ENCODE assay signal across 12 cellular contexts in genomic region chr3:158713094-158713499, GRCh38. TPM values are rescaled to one million over a fixed set of nuclear protein-coding genes. Genes with fewer than 3 reads are reported as not detected.
DNase-seq lines count a peak whose midpoint lies in the region; ATAC-seq, FAIRE-seq and TF ChIP-seq lines count a peak whose summit lies in the region.
"Had no signal": no experiment of that assay in that cellular context is flagged by ENCODE, and none has a peak within 500 bp of the region (broad histone marks: within the 10 kb centered on the region; RNA-seq: fewer than 3 reads in every experiment).

No MANE protein-coding gene starts in this region.

- H3K4me3 Mint-ChIP-seq in activated CD8-positive, alpha-beta T cell treated with anti-CD3 and anti-CD28 coated beads for 36 hours: no peak overlapping the region
- H3K4me3 Mint-ChIP-seq in activated CD8-positive, alpha-beta T cell treated with anti-CD3 and anti-CD28 coated beads, Interleukin-2, amount 10 ng/mL, durations not matched to agents 7 days and 5 days: no peak overlapping the region
- H3K4me3 Mint-ChIP-seq in endothelial cell (ENCODE audit: unreplicated experiment): peak overlapping the region; percentile 25
- no peak overlapping the region for H3K4me3 Mint-ChIP-seq in activated CD4-positive, alpha-beta T cell treated with anti-CD3 and anti-CD28 coated beads, Interleukin-2, amount 10 ng/mL, durations not matched to agents 24 days and 14 days

- DNase-seq in activated CD8-positive, alpha-beta T cell treated with anti-CD3 and anti-CD28 coated beads for 36 hours: no peak
- no peak for DNase-seq in activated CD8-positive, alpha-beta T cell treated with anti-CD3 and anti-CD28 coated beads, Interleukin-2, amount 10 ng/mL, durations not matched to agents 7 days and 5 days
- peak; percentile 37 for DNase-seq in endothelial cell (ENCODE audit: low spot score)
- DNase-seq in mesenchymal stem cell: peak; percentile 71
- DNase-seq in activated CD4-positive, alpha-beta T cell treated with anti-CD3 and anti-CD28 coated beads, Interleukin-2, amount 10 ng/mL, durations not matched to agents 24 days and 14 days: no peak
- DNase-seq in HTR-8/SVneo (ENCODE audit: insufficient read length, low spot score): no peak
- DNase-seq: cortex of kidney, WERI-Rb-1 had no signal

- H3K23ac ChIP-seq in mesenchymal stem cell (ENCODE audit: low read length in 2 of 2): no peak overlapping the region

- H4K91ac ChIP-seq in mesenchymal stem cell (ENCODE audit: low read length): no peak overlapping the region

- CTCF ChIA-PET in activated CD8-positive, alpha-beta T cell treated with anti-CD3 and anti-CD28 coated beads for 36 hours (lab: Charles Lee): interaction anchor here (1.0 to 6.8 kb wide), 4 partner anchors 9 to 83 kb away, joined by 3 to 47 read pairs (median 5); no protein-coding TSS in a partner anchor
- CTCF ChIA-PET in activated CD8-positive, alpha-beta T cell treated with anti-CD3 and anti-CD28 coated beads, Interleukin-2, amount 10 ng/mL, durations not matched to agents 7 days and 5 days (lab: Charles Lee): interaction anchor here (1.3 to 2.1 kb wide), 4 partner anchors 14 to 82 kb away, joined by 3 to 19 read pairs (median 4); partner anchors contain the start of gene LXN

- no peak overlapping the region for H3K14ac ChIP-seq in mesenchymal stem cell (ENCODE audit: low read length in 2 of 2)

- intact Hi-C loops in activated CD8-positive, alpha-beta T cell treated with anti-CD3 and anti-CD28 coated beads for 36 hours (cut with micrococcal nuclease): no loop called here
- intact Hi-C loops in activated CD4-positive, alpha-beta T cell treated with anti-CD3 and anti-CD28 coated beads, Interleukin-2, amount 10 ng/mL, durations not matched to agents 24 days and 14 days (cut with micrococcal nuclease): no loop called here

- ATAC-seq in activated CD8-positive, alpha-beta T cell treated with anti-CD3 and anti-CD28 coated beads for 36 hours: peak; percentile 66
- ATAC-seq in activated CD8-positive, alpha-beta T cell treated with anti-CD3 and anti-CD28 coated beads, Interleukin-2, amount 10 ng/mL, durations not matched to agents 7 days and 5 days: no peak
- ATAC-seq in GM21528 (IDR thresholded peaks at IDR 0.05; ENCODE audit: low FRiP score, unreplicated experiment): no peak

- peak overlapping the region; percentile 8 to 23 for H2BK12ac ChIP-seq in mesenchymal stem cell (ENCODE audit: low read length in 2 of 2)

- H3K27ac ChIP-seq in mesenchymal stem cell (ENCODE audit: low read length, poor library complexity, severe bottlenecking): peak overlapping the region; percentile 72
- peak overlapping the region; percentile 44 for H3K27ac ChIP-seq in thymus (ENCODE audit: low read depth)
- H3K27ac ChIP-seq: WERI-Rb-1 had no signal

- no peak for TF ChIP-seq CTCF in activated CD8-positive, alpha-beta T cell treated with anti-CD3 and anti-CD28 coated beads for 36 hours (IDR thresholded peaks at IDR 0.05)
- TF ChIP-seq CTCF in endothelial cell (IDR thresholded peaks at IDR 0.05; ENCODE audit: unreplicated experiment): no peak

- peaks cover 21% of the 10 kb centered on the region for H3K4me1 ChIP-seq in mesenchymal stem cell (ENCODE audit: control insufficient read depth, insufficient read depth, low read depth, low read length)
- H3K4me1 ChIP-seq in thymus (ENCODE audit: control insufficient read depth, insufficient read depth, low read length): no peaks in the 10 kb centered on the region

- no peak overlapping the region for H3K9ac ChIP-seq in mesenchymal stem cell (ENCODE audit: low read length)

- WGBS in mesenchymal stem cell: 51% methylated on average over 9 of the region's 9 CpGs
- 85% methylated on average over 9 of the region's 9 CpGs for WGBS in thymus

- peaks cover 3 to 11% of the 10 kb centered on the region in 2 experiments for H3K36me3 ChIP-seq in mesenchymal stem cell (ENCODE audit: control insufficient read depth in 1 of 2, insufficient read depth in 2 of 2, low read depth in 1 of 2, low read length in 2 of 2)
- H3K36me3 ChIP-seq in thymus (ENCODE audit: control insufficient read depth, insufficient read depth): peaks cover 4% of the 10 kb centered on the region
- H3K36me3 ChIP-seq: ovary, WERI-Rb-1 had no signal

- peak overlapping the region; percentile 71 for H2AK5ac ChIP-seq in mesenchymal stem cell (ENCODE audit: low read length, severe bottlenecking)

- POLR2A ChIA-PET in activated CD8-positive, alpha-beta T cell treated with anti-CD3 and anti-CD28 coated beads for 36 hours (lab: Charles Lee): no interaction called here
- POLR2A ChIA-PET in activated CD8-positive, alpha-beta T cell treated with anti-CD3 and anti-CD28 coated beads, Interleukin-2, amount 10 ng/mL, durations not matched to agents 7 days and 5 days (lab: Charles Lee): interaction anchor here (0.6 to 1.0 kb wide), 2 partner anchors 10 to 60 kb away, joined by 3 read pairs; no protein-coding TSS in a partner anchor

- H3K9me3 Mint-ChIP-seq in activated CD8-positive, alpha-beta T cell treated with anti-CD3 and anti-CD28 coated beads for 36 hours: no peaks in the 10 kb centered on the region
- H3K9me3 Mint-ChIP-seq in activated CD8-positive, alpha-beta T cell treated with anti-CD3 and anti-CD28 coated beads, Interleukin-2, amount 10 ng/mL, durations not matched to agents 7 days and 5 days (ENCODE audit: insufficient read depth): no peaks in the 10 kb centered on the region
- H3K9me3 Mint-ChIP-seq in endothelial cell (ENCODE audit: unreplicated experiment): no peaks in the 10 kb centered on the region
- no peaks in the 10 kb centered on the region for H3K9me3 Mint-ChIP-seq in activated CD4-positive, alpha-beta T cell treated with anti-CD3 and anti-CD28 coated beads, Interleukin-2, amount 10 ng/mL, durations not matched to agents 24 days and 14 days

- no peak for FAIRE-seq in HTR-8/SVneo (lab: Jason Lieb, UNC)
- FAIRE-seq: A204.1 had no signal

- H3K4me1 Mint-ChIP-seq in activated CD8-positive, alpha-beta T cell treated with anti-CD3 and anti-CD28 coated beads for 36 hours (ENCODE audit: low read depth): peaks cover 31% of the 10 kb centered on the region
- peaks cover 7% of the 10 kb centered on the region for H3K4me1 Mint-ChIP-seq in activated CD8-positive, alpha-beta T cell treated with anti-CD3 and anti-CD28 coated beads, Interleukin-2, amount 10 ng/mL, durations not matched to agents 7 days and 5 days (ENCODE audit: low read depth)
- peaks cover 48% of the 10 kb centered on the region for H3K4me1 Mint-ChIP-seq in endothelial cell (ENCODE audit: unreplicated experiment)
- H3K4me1 Mint-ChIP-seq in activated CD4-positive, alpha-beta T cell treated with anti-CD3 and anti-CD28 coated beads, Interleukin-2, amount 10 ng/mL, durations not matched to agents 24 days and 14 days: peaks cover 20% of the 10 kb centered on the region

- peaks cover 1% of the 10 kb centered on the region for H3K79me1 ChIP-seq in mesenchymal stem cell (replicated peaks; ENCODE audit: low read length, poor library complexity, severe bottlenecking)

- peak overlapping the region; percentile 23 for H2BK120ac ChIP-seq in mesenchymal stem cell (ENCODE audit: low read depth, low read length)

- peak overlapping the region; percentile 31 to 90 for H3K18ac ChIP-seq in mesenchymal stem cell (ENCODE audit: low read depth in 1 of 2, low read length in 2 of 2)

- no peaks in the 10 kb centered on the region for H3K27me3 Mint-ChIP-seq in activated CD8-positive, alpha-beta T cell treated with anti-CD3 and anti-CD28 coated beads for 36 hours
- no peaks in the 10 kb centered on the region for H3K27me3 Mint-ChIP-seq in activated CD8-positive, alpha-beta T cell treated with anti-CD3 and anti-CD28 coated beads, Interleukin-2, amount 10 ng/mL, durations not matched to agents 7 days and 5 days (ENCODE audit: low read depth)
- peaks cover 10% of the 10 kb centered on the region for H3K27me3 Mint-ChIP-seq in endothelial cell (ENCODE audit: unreplicated experiment)
- no peaks in the 10 kb centered on the region for H3K27me3 Mint-ChIP-seq in activated CD4-positive, alpha-beta T cell treated with anti-CD3 and anti-CD28 coated beads, Interleukin-2, amount 10 ng/mL, durations not matched to agents 24 days and 14 days

- peak overlapping the region; percentile 57 for H3K27ac Mint-ChIP-seq in activated CD8-positive, alpha-beta T cell treated with anti-CD3 and anti-CD28 coated beads for 36 hours
- H3K27ac Mint-ChIP-seq in activated CD8-positive, alpha-beta T cell treated with anti-CD3 and anti-CD28 coated beads, Interleukin-2, amount 10 ng/mL, durations not matched to agents 7 days and 5 days: no peak overlapping the region
- H3K27ac Mint-ChIP-seq in endothelial cell (ENCODE audit: unreplicated experiment): peak overlapping the region; percentile 96
- H3K27ac Mint-ChIP-seq in activated CD4-positive, alpha-beta T cell treated with anti-CD3 and anti-CD28 coated beads, Interleukin-2, amount 10 ng/mL, durations not matched to agents 24 days and 14 days: no peak overlapping the region

- peak overlapping the region; percentile 68 for H2BK15ac ChIP-seq in mesenchymal stem cell (ENCODE audit: low read depth, poor library complexity, severe bottlenecking)

- H2BK5ac ChIP-seq in mesenchymal stem cell (ENCODE audit: low read depth, low read length, poor library complexity, severe bottlenecking): peak overlapping the region; percentile 57

- no peak overlapping the region for H2AFZ ChIP-seq in mesenchymal stem cell (ENCODE audit: low read depth, low read length)

- no peak overlapping the region for H3K4me3 ChIP-seq in mesenchymal stem cell (ENCODE audit: insufficient read depth in 1 of 2, low read depth in 1 of 2, low read length in 2 of 2)
- no peak overlapping the region for H3K4me3 ChIP-seq in thymus (ENCODE audit: low read length)
- H3K4me3 ChIP-seq: ovary had no signal

- H3K36me3 Mint-ChIP-seq in activated CD8-positive, alpha-beta T cell treated with anti-CD3 and anti-CD28 coated beads for 36 hours (ENCODE audit: low read depth): peaks cover 33% of the 10 kb centered on the region
- H3K36me3 Mint-ChIP-seq in activated CD8-positive, alpha-beta T cell treated with anti-CD3 and anti-CD28 coated beads, Interleukin-2, amount 10 ng/mL, durations not matched to agents 7 days and 5 days (ENCODE audit: low read depth): peaks cover 27% of the 10 kb centered on the region
- H3K36me3 Mint-ChIP-seq in endothelial cell (ENCODE audit: low read depth, unreplicated experiment): peaks cover 27% of the 10 kb centered on the region
- H3K36me3 Mint-ChIP-seq in activated CD4-positive, alpha-beta T cell treated with anti-CD3 and anti-CD28 coated beads, Interleukin-2, amount 10 ng/mL, durations not matched to agents 24 days and 14 days (ENCODE audit: low read depth): peaks cover 20% of the 10 kb centered on the region

- H3K9me3 ChIP-seq in mesenchymal stem cell (ENCODE audit: control insufficient read depth, low read length) (no peaks in the 10 kb centered on the region), thymus (ENCODE audit: control insufficient read depth) (no peaks in the 10 kb centered on the region)
- H3K9me3 ChIP-seq: ovary had no signal

- H4K8ac ChIP-seq in mesenchymal stem cell (ENCODE audit: low read length): no peak overlapping the region

- H3K4me2 ChIP-seq in mesenchymal stem cell (ENCODE audit: low read length, poor library complexity, severe bottlenecking): no peak overlapping the region

- H3K4ac ChIP-seq in mesenchymal stem cell (ENCODE audit: low read depth in 1 of 2, low read length in 2 of 2): peak overlapping the region in 1 of 2 experiments; percentile 22

- H3K27me3 ChIP-seq in mesenchymal stem cell (ENCODE audit: control insufficient read depth in 1 of 2, insufficient read depth in 1 of 2, low read length in 2 of 2) (no peaks in the 10 kb centered on the region), thymus (ENCODE audit: control insufficient read depth, insufficient read depth) (no peaks in the 10 kb centered on the region)
- H3K27me3 ChIP-seq: ovary had no signal

RNA-seq across cellular contexts. Expression of gene RARRES1, which starts 19.2 kb away (rescaled TPM):
- not detected for total RNA-seq in activated CD8-positive, alpha-beta T cell treated with anti-CD3 and anti-CD28 coated beads for 36 hours
- total RNA-seq in activated CD8-positive, alpha-beta T cell treated with anti-CD3 and anti-CD28 coated beads, Interleukin-2, amount 10 ng/mL, durations not matched to agents 7 days and 5 days: not detected
- not detected for total RNA-seq in endothelial cell (ENCODE audit: unreplicated experiment)
- 1.3 TPM for polyA plus RNA-seq in mesenchymal stem cell (2013, experiment 1 of 2)
- polyA plus RNA-seq in mesenchymal stem cell (2013, experiment 2 of 2): 0.63 TPM
- 7.3 TPM for polyA plus RNA-seq in thymus
- total RNA-seq in activated CD4-positive, alpha-beta T cell treated with anti-CD3 and anti-CD28 coated beads, Interleukin-2, amount 10 ng/mL, durations not matched to agents 24 days and 14 days: not detected in 2 replicates

RNA-seq across cellular contexts. Expression of gene LXN, which starts 40.6 kb away (rescaled TPM):
- total RNA-seq in activated CD8-positive, alpha-beta T cell treated with anti-CD3 and anti-CD28 coated beads for 36 hours: 1 to 10 TPM; 7.1 to 7.8 TPM
- total RNA-seq in activated CD8-positive, alpha-beta T cell treated with anti-CD3 and anti-CD28 coated beads, Interleukin-2, amount 10 ng/mL, durations not matched to agents 7 days and 5 days: 1 to 10 TPM; 8.7 to 9.4 TPM
- total RNA-seq in endothelial cell (ENCODE audit: unreplicated experiment): 70.6 TPM
- 21.3 TPM for polyA plus RNA-seq in mesenchymal stem cell (2013, experiment 1 of 2)
- polyA plus RNA-seq in mesenchymal stem cell (2013, experiment 2 of 2): 21.1 TPM
- polyA plus RNA-seq in thymus: 16.5 TPM
- total RNA-seq in activated CD4-positive, alpha-beta T cell treated with anti-CD3 and anti-CD28 coated beads, Interleukin-2, amount 10 ng/mL, durations not matched to agents 24 days and 14 days: 15.1 and 16.2 TPM in 2 replicates

Comparison
In these comparisons a context has a peak if more than half of its experiments do, and no peak if none do; other contexts are left out.
1. H3K27ac Mint-ChIP-seq: peak in activated CD8-positive, alpha-beta T cell treated with anti-CD3 and anti-CD28 coated beads for 36 hours (single experiment) and endothelial cell (single experiment); none in activated CD8-positive, alpha-beta T cell treated with anti-CD3 and anti-CD28 coated beads, Interleukin-2, amount 10 ng/mL, durations not matched to agents 7 days and 5 days (single experiment) and activated CD4-positive, alpha-beta T cell treated with anti-CD3 and anti-CD28 coated beads, Interleukin-2, amount 10 ng/mL, durations not matched to agents 24 days and 14 days (single experiment).
2. DNase-seq: peak in endothelial cell (single experiment) and mesenchymal stem cell (single experiment); none in activated CD8-positive, alpha-beta T cell treated with anti-CD3 and anti-CD28 coated beads for 36 hours (single experiment), activated CD8-positive, alpha-beta T cell treated with anti-CD3 and anti-CD28 coated beads, Interleukin-2, amount 10 ng/mL, durations not matched to agents 7 days and 5 days (single experiment), activated CD4-positive, alpha-beta T cell treated with anti-CD3 and anti-CD28 coated beads, Interleukin-2, amount 10 ng/mL, durations not matched to agents 24 days and 14 days (single experiment) and HTR-8/SVneo (single experiment).